10 cellular contexts compared by ENCODE assay signal in the genomic region with DNA sequence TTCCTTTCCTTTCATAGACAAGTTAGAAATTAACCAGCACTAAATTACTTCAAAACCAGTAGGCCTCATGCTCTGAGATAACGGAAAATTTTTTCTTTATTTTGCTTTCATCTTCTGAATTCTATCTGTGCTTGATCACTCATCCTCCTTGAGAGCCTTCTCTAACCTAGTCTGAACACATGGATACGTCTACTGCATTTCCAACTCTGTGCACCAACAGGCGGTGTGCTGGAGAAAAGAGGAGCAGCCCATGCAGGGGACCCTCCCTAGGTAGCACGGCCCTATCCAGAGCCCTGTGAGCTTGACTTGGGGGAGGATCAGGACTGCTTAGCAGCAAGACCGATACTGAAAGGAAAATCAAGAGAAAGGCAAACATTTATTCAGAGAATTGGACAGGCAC.
A peak's percentile ranks its signal among the peaks of the same experiment; 100 is the strongest.
DNase-seq lines count a peak whose midpoint lies in the region; ATAC-seq, FAIRE-seq and TF ChIP-seq lines count a peak whose summit lies in the region.
"Had no signal": no experiment of that assay in that cellular context is flagged by ENCODE, and none has a peak within 500 bp of the region (broad histone marks: within the 10 kb centered on the region; RNA-seq: fewer than 3 reads in every experiment).

No MANE protein-coding gene starts in this region.

- ATAC-seq in activated CD4-positive, CD25-positive, alpha-beta regulatory T cell treated with anti-CD3 and anti-CD28 coated beads, Interleukin-2, amount 50 U/mL, for 24 hours: peak; percentile 33 to 51
- ATAC-seq in activated CD8-positive, alpha-beta T cell treated with anti-CD3 and anti-CD28 coated beads, Interleukin-2, amount 10 ng/mL, durations not matched to agents 7 days and 5 days: peak; percentile 47

- H3K4me3 Mint-ChIP-seq in activated CD8-positive, alpha-beta T cell treated with anti-CD3 and anti-CD28 coated beads, Interleukin-2, amount 10 ng/mL, durations not matched to agents 7 days and 5 days: peak overlapping the region; percentile 57

- no peaks in the 10 kb centered on the region for H3K27me3 Mint-ChIP-seq in activated CD8-positive, alpha-beta T cell treated with anti-CD3 and anti-CD28 coated beads, Interleukin-2, amount 10 ng/mL, durations not matched to agents 7 days and 5 days (ENCODE audit: low read depth)

- TF ChIP-seq CTCF in GM20000 (IDR thresholded peaks at IDR 0.05; ENCODE audit: extremely low read depth, missing control alignments): no peak

- no peaks in the 10 kb centered on the region for H3K9me3 Mint-ChIP-seq in activated CD8-positive, alpha-beta T cell treated with anti-CD3 and anti-CD28 coated beads, Interleukin-2, amount 10 ng/mL, durations not matched to agents 7 days and 5 days (ENCODE audit: insufficient read depth)

- POLR2A ChIA-PET in activated CD8-positive, alpha-beta T cell treated with anti-CD3 and anti-CD28 coated beads, Interleukin-2, amount 10 ng/mL, durations not matched to agents 7 days and 5 days (lab: Charles Lee): no interaction called here

- H3K36me3 Mint-ChIP-seq in activated CD8-positive, alpha-beta T cell treated with anti-CD3 and anti-CD28 coated beads, Interleukin-2, amount 10 ng/mL, durations not matched to agents 7 days and 5 days (ENCODE audit: low read depth): peaks cover 24% of the 10 kb centered on the region

- peaks cover 43% of the 10 kb centered on the region for H3K4me1 Mint-ChIP-seq in activated CD8-positive, alpha-beta T cell treated with anti-CD3 and anti-CD28 coated beads, Interleukin-2, amount 10 ng/mL, durations not matched to agents 7 days and 5 days (ENCODE audit: low read depth)

- CTCF ChIA-PET in activated CD8-positive, alpha-beta T cell treated with anti-CD3 and anti-CD28 coated beads, Interleukin-2, amount 10 ng/mL, durations not matched to agents 7 days and 5 days (lab: Charles Lee): no interaction called here

- H3K27ac Mint-ChIP-seq in activated CD8-positive, alpha-beta T cell treated with anti-CD3 and anti-CD28 coated beads, Interleukin-2, amount 10 ng/mL, durations not matched to agents 7 days and 5 days: peak overlapping the region; percentile 75

- peak; percentile 71 for FAIRE-seq in islet of Langerhans (lab: Jason Lieb, UNC)

- no peak for DNase-seq in activated CD4-positive, CD25-positive, alpha-beta regulatory T cell (lab: John Stamatoyannopoulos, UW)
- DNase-seq in activated CD8-positive, alpha-beta T cell treated with anti-CD3 and anti-CD28 coated beads, Interleukin-2, amount 10 ng/mL, durations not matched to agents 7 days and 5 days: no peak
- peak; percentile 67 for DNase-seq in stimulated activated CD8-positive, alpha-beta memory T cell treated with anti-CD3 and anti-CD28 coated beads, Interleukin-4, amount 100 ng/mL, for 48 hours
- DNase-seq in HuH-7.5 (ENCODE audit: low spot score) (no peak), SIG-M5 (lab: John Stamatoyannopoulos, UW) (no peak), GM20000 (ENCODE audit: low spot score) (no peak)
- DNase-seq: activated gamma-delta T cell treated with Interleukin-2 at 50 U/mL for 16 hours, testis had no signal
